ENCODE assay signal across 8 cellular contexts in the genomic region with DNA sequence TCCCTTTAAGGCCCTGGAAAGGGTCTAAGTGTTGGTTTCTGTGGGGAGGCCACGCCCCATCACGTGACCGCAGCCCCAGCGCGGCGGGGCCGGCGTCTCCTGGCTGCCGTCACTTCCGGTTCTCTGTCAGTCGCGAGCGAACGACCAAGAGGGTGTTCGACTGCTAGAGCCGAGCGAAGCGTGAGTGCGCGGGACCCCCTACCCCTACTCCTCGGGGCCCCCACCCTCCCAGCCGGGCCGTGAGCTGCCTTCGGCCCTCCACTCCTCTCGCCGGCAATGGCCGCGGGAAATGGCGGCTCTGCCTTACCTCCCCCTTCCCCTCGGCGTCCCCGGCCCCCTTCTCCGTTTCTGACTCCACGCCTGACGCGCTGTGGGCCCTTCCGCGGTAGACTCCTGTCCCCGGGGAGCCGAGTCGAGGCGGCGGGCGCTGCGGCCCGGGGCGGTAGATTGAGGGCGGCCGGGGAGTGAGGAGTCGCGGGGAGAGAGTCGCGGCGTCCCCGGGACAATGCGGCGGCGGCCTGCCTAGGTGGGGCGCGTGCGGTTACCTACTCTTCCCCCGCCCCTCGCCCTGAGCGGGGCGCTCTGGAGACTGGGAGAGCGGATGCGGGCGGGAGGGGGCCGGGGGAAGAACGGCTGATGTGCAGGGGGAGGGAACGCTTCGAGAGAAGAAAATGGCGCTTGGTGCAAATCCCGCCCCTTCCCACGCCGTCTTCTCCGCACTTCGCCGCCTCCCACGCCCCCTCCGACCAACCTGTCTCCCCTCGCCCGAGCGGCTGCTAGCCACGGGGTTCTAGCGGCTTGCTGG. TPM values are rescaled to one million over a fixed set of nuclear protein-coding genes. Genes with fewer than 3 reads are reported as not detected.
A peak's percentile ranks its signal among the peaks of the same experiment; 100 is the strongest.
DNase-seq lines count a peak whose midpoint lies in the region; ATAC-seq and TF ChIP-seq lines count a peak whose summit lies in the region.

A gene (plus strand): TSS at position 112 of the 805 bp plus-strand sequence. CDS start 2,956 bp downstream, outside the sequence.

- peak; percentile 92 for TF ChIP-seq POLR2A in GM18951 (IDR thresholded peaks at IDR 0.05; ENCODE audit: extremely low read depth, insufficient read depth, insufficient read length)

- ATAC-seq in HG03196 (IDR thresholded peaks at IDR 0.05; ENCODE audit: unreplicated experiment) (peak; percentile 47), WTC11 (peak; percentile 90)

- H3K27me3 Mint-ChIP-seq in WTC11 (ENCODE audit: low read depth), result no peaks in the 10 kb centered on the region

- TF ChIP-seq CTCF in WTC11 (IDR thresholded peaks at IDR 0.05), result no peak
- TF ChIP-seq CTCF in cardiac fibroblast (IDR thresholded peaks at IDR 0.05; ENCODE audit: low read depth, low read length), result no peak

- peaks cover 53% of the 10 kb centered on the region for H3K4me1 Mint-ChIP-seq in WTC11

- CTCF ChIA-PET in WTC11 (lab: Charles Lee), result interaction anchor here (3.7 kb wide), 1 partner anchor 96 kb away, joined by 17 read pairs; no protein-coding TSS in a partner anchor

- POLR2A ChIA-PET in WTC11 (lab: Charles Lee), result interaction anchor here (0.7 to 1.3 kb wide), 4 partner anchors 61 to 412 kb away, joined by 3 to 9 read pairs (median 5); a partner anchor contains a TSS

- in situ Hi-C loops in GM18951 (cut with MboI; ENCODE audit: low sequenced_read_pairs, unreplicated experiment), result loop anchor here (10.0 kb wide), 1 partner anchor 51 kb away; no protein-coding TSS in a partner anchor

- H3K27ac Mint-ChIP-seq in WTC11, result peak within 1 kb of the TSS; percentile 99

- peaks cover 12% of the 10 kb centered on the region for H3K36me3 Mint-ChIP-seq in WTC11

- H3K9me3 Mint-ChIP-seq in WTC11, result no peaks in the 10 kb centered on the region

- peak within 1 kb of the TSS; percentile 90 for H3K4me3 Mint-ChIP-seq in WTC11

- DNase-seq in AG08395 (ENCODE audit: low spot score) (peak; percentile 96), NCI-H226 (peak; percentile 89), WTC11 (ENCODE audit: low spot score) (peak; percentile 95), cardiac fibroblast (ENCODE audit: low read depth in 2 of 2) (peak; percentile 92 to 93), inferior parietal cortex (ENCODE audit: extremely low spot score) (peak; percentile 94)
- peak; percentile 84 to 87 for DNase-seq in stimulated activated CD4-positive, alpha-beta T cell treated with anti-CD3 and anti-CD28 coated beads, Interleukin-12 subunit alpha, Interleukin-12 subunit beta, amount 100 ng/mL, for 24 hours (ENCODE audit: low read depth in 2 of 2)

- H3K4me3 ChIP-seq in cardiac fibroblast (replicated peaks in 1 of 2; ENCODE audit: low read depth in 2 of 2, low read length in 2 of 2), result peak within 1 kb of the TSS; percentile 93 to 95

TF ChIP-seq in WTC11, 78 proteins besides CTCF, POLR2A, EP300 and RAD21 (continues in another document):
- TF ChIP-seq, protein P1, sequence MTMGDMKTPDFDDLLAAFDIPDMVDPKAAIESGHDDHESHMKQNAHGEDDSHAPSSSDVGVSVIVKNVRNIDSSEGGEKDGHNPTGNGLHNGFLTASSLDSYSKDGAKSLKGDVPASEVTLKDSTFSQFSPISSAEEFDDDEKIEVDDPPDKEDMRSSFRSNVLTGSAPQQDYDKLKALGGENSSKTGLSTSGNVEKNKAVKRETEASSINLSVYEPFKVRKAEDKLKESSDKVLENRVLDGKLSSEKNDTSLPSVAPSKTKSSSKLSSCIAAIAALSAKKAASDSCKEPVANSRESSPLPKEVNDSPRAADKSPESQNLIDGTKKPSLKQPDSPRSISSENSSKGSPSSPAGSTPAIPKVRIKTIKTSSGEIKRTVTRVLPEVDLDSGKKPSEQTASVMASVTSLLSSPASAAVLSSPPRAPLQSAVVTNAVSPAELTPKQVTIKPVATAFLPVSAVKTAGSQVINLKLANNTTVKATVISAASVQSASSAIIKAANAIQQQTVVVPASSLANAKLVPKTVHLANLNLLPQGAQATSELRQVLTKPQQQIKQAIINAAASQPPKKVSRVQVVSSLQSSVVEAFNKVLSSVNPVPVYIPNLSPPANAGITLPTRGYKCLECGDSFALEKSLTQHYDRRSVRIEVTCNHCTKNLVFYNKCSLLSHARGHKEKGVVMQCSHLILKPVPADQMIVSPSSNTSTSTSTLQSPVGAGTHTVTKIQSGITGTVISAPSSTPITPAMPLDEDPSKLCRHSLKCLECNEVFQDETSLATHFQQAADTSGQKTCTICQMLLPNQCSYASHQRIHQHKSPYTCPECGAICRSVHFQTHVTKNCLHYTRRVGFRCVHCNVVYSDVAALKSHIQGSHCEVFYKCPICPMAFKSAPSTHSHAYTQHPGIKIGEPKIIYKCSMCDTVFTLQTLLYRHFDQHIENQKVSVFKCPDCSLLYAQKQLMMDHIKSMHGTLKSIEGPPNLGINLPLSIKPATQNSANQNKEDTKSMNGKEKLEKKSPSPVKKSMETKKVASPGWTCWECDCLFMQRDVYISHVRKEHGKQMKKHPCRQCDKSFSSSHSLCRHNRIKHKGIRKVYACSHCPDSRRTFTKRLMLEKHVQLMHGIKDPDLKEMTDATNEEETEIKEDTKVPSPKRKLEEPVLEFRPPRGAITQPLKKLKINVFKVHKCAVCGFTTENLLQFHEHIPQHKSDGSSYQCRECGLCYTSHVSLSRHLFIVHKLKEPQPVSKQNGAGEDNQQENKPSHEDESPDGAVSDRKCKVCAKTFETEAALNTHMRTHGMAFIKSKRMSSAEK (CRISPR knock-in tag; IDR thresholded peaks at IDR 0.05; ENCODE audit: borderline replicate concordance), result no peak
- no peak; the same call in 1 of the 2 replicates for TF ChIP-seq TEAD1 (CRISPR knock-in tag; IDR thresholded peaks at IDR 0.05)
- no peak for TF ChIP-seq TCF7 (CRISPR knock-in tag; IDR thresholded peaks at IDR 0.05; ENCODE audit: low read depth)
- TF ChIP-seq, protein P2, sequence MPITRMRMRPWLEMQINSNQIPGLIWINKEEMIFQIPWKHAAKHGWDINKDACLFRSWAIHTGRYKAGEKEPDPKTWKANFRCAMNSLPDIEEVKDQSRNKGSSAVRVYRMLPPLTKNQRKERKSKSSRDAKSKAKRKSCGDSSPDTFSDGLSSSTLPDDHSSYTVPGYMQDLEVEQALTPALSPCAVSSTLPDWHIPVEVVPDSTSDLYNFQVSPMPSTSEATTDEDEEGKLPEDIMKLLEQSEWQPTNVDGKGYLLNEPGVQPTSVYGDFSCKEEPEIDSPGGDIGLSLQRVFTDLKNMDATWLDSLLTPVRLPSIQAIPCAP (CRISPR knock-in tag; IDR thresholded peaks at IDR 0.05), result no peak
- TF ChIP-seq TP53 (CRISPR knock-in tag; IDR thresholded peaks at IDR 0.05), result no peak
- no peak for TF ChIP-seq MYBL2 (CRISPR knock-in tag; IDR thresholded peaks at IDR 0.05)
- no peak for TF ChIP-seq ZNF396 (CRISPR knock-in tag; IDR thresholded peaks at IDR 0.05; ENCODE audit: borderline replicate concordance)
- TF ChIP-seq OVOL2 (CRISPR knock-in tag; IDR thresholded peaks at IDR 0.05; ENCODE audit: borderline replicate concordance), result no peak
- no peak for TF ChIP-seq NR3C1 (CRISPR knock-in tag; conservative IDR thresholded peaks at IDR 0.05; ENCODE audit: low read depth)
- TF ChIP-seq ZNF121 (CRISPR knock-in tag; IDR thresholded peaks at IDR 0.05), result no peak
- TF ChIP-seq NFE2L1 (CRISPR knock-in tag; IDR thresholded peaks at IDR 0.05), result no peak
- no peak for TF ChIP-seq RORB (CRISPR knock-in tag; IDR thresholded peaks at IDR 0.05)
- TF ChIP-seq, protein P3, sequence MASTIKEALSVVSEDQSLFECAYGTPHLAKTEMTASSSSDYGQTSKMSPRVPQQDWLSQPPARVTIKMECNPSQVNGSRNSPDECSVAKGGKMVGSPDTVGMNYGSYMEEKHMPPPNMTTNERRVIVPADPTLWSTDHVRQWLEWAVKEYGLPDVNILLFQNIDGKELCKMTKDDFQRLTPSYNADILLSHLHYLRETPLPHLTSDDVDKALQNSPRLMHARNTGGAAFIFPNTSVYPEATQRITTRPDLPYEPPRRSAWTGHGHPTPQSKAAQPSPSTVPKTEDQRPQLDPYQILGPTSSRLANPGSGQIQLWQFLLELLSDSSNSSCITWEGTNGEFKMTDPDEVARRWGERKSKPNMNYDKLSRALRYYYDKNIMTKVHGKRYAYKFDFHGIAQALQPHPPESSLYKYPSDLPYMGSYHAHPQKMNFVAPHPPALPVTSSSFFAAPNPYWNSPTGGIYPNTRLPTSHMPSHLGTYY (CRISPR knock-in tag; IDR thresholded peaks at IDR 0.05), result no peak
- TF ChIP-seq, protein P4, sequence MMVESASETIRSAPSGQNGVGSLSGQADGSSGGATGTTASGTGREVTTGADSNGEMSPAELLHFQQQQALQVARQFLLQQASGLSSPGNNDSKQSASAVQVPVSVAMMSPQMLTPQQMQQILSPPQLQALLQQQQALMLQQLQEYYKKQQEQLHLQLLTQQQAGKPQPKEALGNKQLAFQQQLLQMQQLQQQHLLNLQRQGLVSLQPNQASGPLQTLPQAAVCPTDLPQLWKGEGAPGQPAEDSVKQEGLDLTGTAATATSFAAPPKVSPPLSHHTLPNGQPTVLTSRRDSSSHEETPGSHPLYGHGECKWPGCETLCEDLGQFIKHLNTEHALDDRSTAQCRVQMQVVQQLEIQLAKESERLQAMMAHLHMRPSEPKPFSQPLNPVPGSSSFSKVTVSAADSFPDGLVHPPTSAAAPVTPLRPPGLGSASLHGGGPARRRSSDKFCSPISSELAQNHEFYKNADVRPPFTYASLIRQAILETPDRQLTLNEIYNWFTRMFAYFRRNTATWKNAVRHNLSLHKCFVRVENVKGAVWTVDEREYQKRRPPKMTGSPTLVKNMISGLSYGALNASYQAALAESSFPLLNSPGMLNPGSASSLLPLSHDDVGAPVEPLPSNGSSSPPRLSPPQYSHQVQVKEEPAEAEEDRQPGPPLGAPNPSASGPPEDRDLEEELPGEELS (CRISPR knock-in tag; IDR thresholded peaks at IDR 0.05), result peak; percentile 19; the same call in 1 of the 2 replicates
- no peak for TF ChIP-seq CREB1 (CRISPR knock-in tag; IDR thresholded peaks at IDR 0.05)

RNA-seq across cellular contexts. Expression of the gene that starts here (rescaled TPM):
- total RNA-seq in WTC11 (2021), result 255 to 258 TPM (median 258 TPM) in 3 replicates

Comparison
In these comparisons a context has a peak if more than half of its experiments do, and no peak if none do; other contexts are left out.
1. Peak in every context shown above with its lines: DNase-seq, ATAC-seq and H3K4me3 ChIP-seq.